Comparison of ENCODE assay signal across 2 cellular contexts in the genomic region with DNA sequence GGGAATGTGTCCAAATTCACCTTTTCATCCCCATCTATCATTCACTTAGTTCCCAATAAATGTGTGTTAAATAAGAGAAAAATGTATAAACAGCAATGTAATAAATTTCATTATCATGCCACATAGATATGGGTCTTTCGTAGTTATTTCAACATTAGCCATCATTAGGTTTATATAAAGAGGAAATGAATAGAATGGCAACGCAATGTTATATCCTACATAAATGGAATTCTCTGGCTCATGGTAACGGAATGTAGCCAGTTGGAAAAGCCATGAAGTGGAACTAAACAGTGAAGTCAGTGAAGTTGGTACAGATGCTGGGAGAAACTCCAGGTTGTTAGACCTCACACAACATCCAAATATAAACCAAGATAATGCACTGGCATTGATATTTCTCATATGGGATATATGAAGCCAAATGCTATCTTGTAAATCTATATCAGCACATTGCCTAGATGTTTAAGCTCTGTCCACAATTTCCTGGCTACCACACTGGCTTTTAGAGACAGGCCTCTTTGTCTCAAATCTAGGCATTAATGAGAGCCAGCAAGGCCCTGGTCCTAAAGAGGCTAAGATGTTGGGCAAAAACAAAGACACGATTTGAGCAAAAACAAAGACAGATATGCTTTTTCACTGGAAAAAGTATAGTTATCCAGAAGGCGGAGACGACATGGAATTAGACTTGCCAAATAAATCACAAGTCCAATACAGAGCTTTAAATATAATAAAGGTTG.
TF ChIP-seq lines count a peak whose summit lies in the region.

No MANE protein-coding gene starts in this region.

TF ChIP-seq in IMR-90, 13 proteins besides CTCF, POLR2A, EP300 and RAD21:
- TF ChIP-seq, protein P1, sequence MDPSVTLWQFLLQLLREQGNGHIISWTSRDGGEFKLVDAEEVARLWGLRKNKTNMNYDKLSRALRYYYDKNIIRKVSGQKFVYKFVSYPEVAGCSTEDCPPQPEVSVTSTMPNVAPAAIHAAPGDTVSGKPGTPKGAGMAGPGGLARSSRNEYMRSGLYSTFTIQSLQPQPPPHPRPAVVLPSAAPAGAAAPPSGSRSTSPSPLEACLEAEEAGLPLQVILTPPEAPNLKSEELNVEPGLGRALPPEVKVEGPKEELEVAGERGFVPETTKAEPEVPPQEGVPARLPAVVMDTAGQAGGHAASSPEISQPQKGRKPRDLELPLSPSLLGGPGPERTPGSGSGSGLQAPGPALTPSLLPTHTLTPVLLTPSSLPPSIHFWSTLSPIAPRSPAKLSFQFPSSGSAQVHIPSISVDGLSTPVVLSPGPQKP (IDR thresholded peaks at IDR 0.05; ENCODE audit: borderline replicate concordance, low read depth, low read length) = no peak
- TF ChIP-seq BHLHE40 (IDR thresholded peaks at IDR 0.05; ENCODE audit: low read depth, low read length) = no peak
- TF ChIP-seq NFE2L2 (IDR thresholded peaks at IDR 0.05; ENCODE audit: low read depth, low read length) = no peak
- TF ChIP-seq RCOR1 (IDR thresholded peaks at IDR 0.05; ENCODE audit: insufficient replicate concordance, low read length) = no peak
- TF ChIP-seq RFX5 (IDR thresholded peaks at IDR 0.05; ENCODE audit: low read depth, low read length) = no peak
- TF ChIP-seq SMC3 (IDR thresholded peaks at IDR 0.05; ENCODE audit: low read depth, low read length) = no peak
- no peak for TF ChIP-seq MAFK (IDR thresholded peaks at IDR 0.05; ENCODE audit: low read depth, low read length)
- no peak for TF ChIP-seq FOS (IDR thresholded peaks at IDR 0.05; ENCODE audit: low read depth, low read length)
- no peak for TF ChIP-seq CEBPB (IDR thresholded peaks at IDR 0.05; ENCODE audit: low read depth, low read length)
- TF ChIP-seq MAZ (IDR thresholded peaks at IDR 0.05; ENCODE audit: borderline replicate concordance, low read depth, low read length) = no peak
- TF ChIP-seq, protein P2, sequence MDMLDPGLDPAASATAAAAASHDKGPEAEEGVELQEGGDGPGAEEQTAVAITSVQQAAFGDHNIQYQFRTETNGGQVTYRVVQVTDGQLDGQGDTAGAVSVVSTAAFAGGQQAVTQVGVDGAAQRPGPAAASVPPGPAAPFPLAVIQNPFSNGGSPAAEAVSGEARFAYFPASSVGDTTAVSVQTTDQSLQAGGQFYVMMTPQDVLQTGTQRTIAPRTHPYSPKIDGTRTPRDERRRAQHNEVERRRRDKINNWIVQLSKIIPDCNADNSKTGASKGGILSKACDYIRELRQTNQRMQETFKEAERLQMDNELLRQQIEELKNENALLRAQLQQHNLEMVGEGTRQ (IDR thresholded peaks at IDR 0.05; ENCODE audit: low read depth, low read length) = no peak
- TF ChIP-seq CHD1 (IDR thresholded peaks at IDR 0.05; ENCODE audit: low read depth, low read length) = no peak

TF ChIP-seq in SK-N-SH, 30 proteins besides CTCF, POLR2A, EP300 and RAD21:
- TF ChIP-seq, protein P3, sequence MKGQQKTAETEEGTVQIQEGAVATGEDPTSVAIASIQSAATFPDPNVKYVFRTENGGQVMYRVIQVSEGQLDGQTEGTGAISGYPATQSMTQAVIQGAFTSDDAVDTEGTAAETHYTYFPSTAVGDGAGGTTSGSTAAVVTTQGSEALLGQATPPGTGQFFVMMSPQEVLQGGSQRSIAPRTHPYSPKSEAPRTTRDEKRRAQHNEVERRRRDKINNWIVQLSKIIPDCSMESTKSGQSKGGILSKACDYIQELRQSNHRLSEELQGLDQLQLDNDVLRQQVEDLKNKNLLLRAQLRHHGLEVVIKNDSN (IDR thresholded peaks at IDR 0.05; ENCODE audit: borderline replicate concordance, low read depth) = no peak
